In the genomic region with DNA sequence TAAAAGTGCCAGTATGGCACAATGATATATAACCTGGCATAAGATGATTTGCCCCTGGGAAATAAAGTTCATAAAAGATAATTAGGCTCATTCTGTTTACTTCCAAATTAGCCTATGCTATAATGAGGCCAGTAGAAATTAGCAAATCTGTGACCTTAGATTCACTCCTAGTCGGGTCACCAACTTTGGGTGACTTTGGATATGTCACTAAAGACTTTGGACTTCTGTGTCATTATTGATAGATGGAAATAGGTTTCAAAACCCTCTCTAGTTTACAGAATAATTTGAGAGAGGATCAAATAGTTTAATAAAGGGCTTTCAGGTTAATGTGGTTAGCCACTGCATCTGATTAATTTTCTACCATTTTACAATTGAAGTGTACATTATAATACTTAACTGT, we compare ENCODE assay signal across 6 cellular contexts.
"Had no signal": no experiment of that assay in that cellular context is flagged by ENCODE, and none has a peak within 500 bp of the region (broad histone marks: within the 10 kb centered on the region; RNA-seq: fewer than 3 reads in every experiment).

No MANE protein-coding gene starts in this region.

- H3K4me3 Mint-ChIP-seq: IgD-negative memory B cell had no signal

- H3K4me3 ChIP-seq: K562 had no signal

- H3K27me3 Mint-ChIP-seq: IgD-negative memory B cell had no signal

- DNase-seq: IMR-90, KBM-7 had no signal

- H3K27ac ChIP-seq: HL-60 had no signal

- H3K36me3 Mint-ChIP-seq: IgD-negative memory B cell had no signal

- H3K27ac Mint-ChIP-seq: IgD-negative memory B cell had no signal

- ATAC-seq: K562 had no signal

- FAIRE-seq: HTR-8/SVneo, K562 had no signal

- H3K4me1 Mint-ChIP-seq: IgD-negative memory B cell had no signal
